ENCODE assay signal across 8 cellular contexts in genomic region chr19:48645652-48646191, GRCh38. TPM values are rescaled to one million over a fixed set of nuclear protein-coding genes. Genes with fewer than 3 reads are reported as not detected.
A peak's percentile ranks its signal among the peaks of the same experiment; 100 is the strongest.
DNase-seq lines count a peak whose midpoint lies in the region; ATAC-seq and TF ChIP-seq lines count a peak whose summit lies in the region.

Gene CA11, minus strand, starts transcription at chr19:48646187. Its CDS starts 555 bp downstream, at chr19:48645632.

- H3K4me3 Mint-ChIP-seq in dendritic cell treated with granulocyte-macrophage colony-stimulating factor and Interleukin-4, amounts not matched to agents 40 ng/mL and 50 ng/mL, for 4 days = peak within 1 kb of the TSS; percentile 71

- H3K27ac Mint-ChIP-seq in dendritic cell treated with granulocyte-macrophage colony-stimulating factor and Interleukin-4, amounts not matched to agents 40 ng/mL and 50 ng/mL, for 4 days = peak within 1 kb of the TSS; percentile 73

- no peaks in the 10 kb centered on the region for H3K36me3 ChIP-seq in urinary bladder (ENCODE audit: insufficient read depth)

- TF ChIP-seq CTCF in GM12864 (IDR thresholded peaks at IDR 0.05; ENCODE audit: low read depth, low read length, missing control alignments) = no peak

- peak within 1 kb of the TSS; percentile 64 for H3K27ac ChIP-seq in urinary bladder (ENCODE audit: low read depth)

- DNase-seq in GM12864 (ENCODE audit: low read depth) (no peak), NCI-H82 treated with DMSO at 0.1 percent for 48 hours (lab: John Stamatoyannopoulos, UW; ENCODE audit: unreplicated experiment) (peak; percentile 46), midbrain (lab: John Stamatoyannopoulos, UW) (peak; percentile 56), KBM-7 (no peak), GM19238 (ENCODE audit: insufficient read length, low spot score) (no peak)

- WGBS in urinary bladder = 2% methylated on average over 9 of the region's 9 CpGs

- TF ChIP-seq POLR2A in GM18505 (IDR thresholded peaks at IDR 0.05; ENCODE audit: borderline replicate concordance, extremely low read depth, insufficient read depth, insufficient read length) = no peak

- peaks cover 50% of the 10 kb centered on the region for H3K4me1 Mint-ChIP-seq in dendritic cell treated with granulocyte-macrophage colony-stimulating factor and Interleukin-4, amounts not matched to agents 40 ng/mL and 50 ng/mL, for 4 days (ENCODE audit: low read depth)

- no peaks in the 10 kb centered on the region for H3K27me3 Mint-ChIP-seq in dendritic cell treated with granulocyte-macrophage colony-stimulating factor and Interleukin-4, amounts not matched to agents 40 ng/mL and 50 ng/mL, for 4 days

- H3K9me3 Mint-ChIP-seq in dendritic cell treated with granulocyte-macrophage colony-stimulating factor and Interleukin-4, amounts not matched to agents 40 ng/mL and 50 ng/mL, for 4 days = no peaks in the 10 kb centered on the region

- H3K4me1 ChIP-seq in urinary bladder (ENCODE audit: insufficient read depth) = no peaks in the 10 kb centered on the region

- ATAC-seq in GM18505 (IDR thresholded peaks at IDR 0.05; ENCODE audit: unreplicated experiment) = no peak

- H3K4me3 ChIP-seq in GM12864 (ENCODE audit: low read depth, low read length) (peak within 1 kb of the TSS; percentile 51), urinary bladder (ENCODE audit: low read depth, low read length) (peak within 1 kb of the TSS; percentile 33)

- in situ Hi-C loops in KBM-7 (cut with MboI; ENCODE audit: low pct_unique_long_range_greater_than_20kb, low sequenced_read_pairs) = no loop called here

- H3K36me3 Mint-ChIP-seq in dendritic cell treated with granulocyte-macrophage colony-stimulating factor and Interleukin-4, amounts not matched to agents 40 ng/mL and 50 ng/mL, for 4 days (ENCODE audit: low read depth) = no peaks in the 10 kb centered on the region

- intact Hi-C loops in dendritic cell treated with granulocyte-macrophage colony-stimulating factor and Interleukin-4, amounts not matched to agents 40 ng/mL and 50 ng/mL, for 4 days (cut with micrococcal nuclease) = loop anchor here (2.0 to 10.0 kb wide), 3 partner anchors 139 to 322 kb away; partner anchors contain the start of gene FTL

RNA-seq across cellular contexts. Expression of gene CA11, which starts in this region (rescaled TPM):
- total RNA-seq in urinary bladder = 1.8 TPM
- 13.4 TPM for polyA plus RNA-seq in urinary bladder

Comparison
In these comparisons a context has a peak if more than half of its experiments do, and no peak if none do; other contexts are left out.
1. DNase-seq: peak in NCI-H82 treated with DMSO at 0.1 percent for 48 hours (single experiment) and midbrain (single experiment); none in GM12864 (single experiment), KBM-7 (single experiment) and GM19238 (single experiment).